15 cellular contexts compared by ENCODE assay signal in the genomic region with DNA sequence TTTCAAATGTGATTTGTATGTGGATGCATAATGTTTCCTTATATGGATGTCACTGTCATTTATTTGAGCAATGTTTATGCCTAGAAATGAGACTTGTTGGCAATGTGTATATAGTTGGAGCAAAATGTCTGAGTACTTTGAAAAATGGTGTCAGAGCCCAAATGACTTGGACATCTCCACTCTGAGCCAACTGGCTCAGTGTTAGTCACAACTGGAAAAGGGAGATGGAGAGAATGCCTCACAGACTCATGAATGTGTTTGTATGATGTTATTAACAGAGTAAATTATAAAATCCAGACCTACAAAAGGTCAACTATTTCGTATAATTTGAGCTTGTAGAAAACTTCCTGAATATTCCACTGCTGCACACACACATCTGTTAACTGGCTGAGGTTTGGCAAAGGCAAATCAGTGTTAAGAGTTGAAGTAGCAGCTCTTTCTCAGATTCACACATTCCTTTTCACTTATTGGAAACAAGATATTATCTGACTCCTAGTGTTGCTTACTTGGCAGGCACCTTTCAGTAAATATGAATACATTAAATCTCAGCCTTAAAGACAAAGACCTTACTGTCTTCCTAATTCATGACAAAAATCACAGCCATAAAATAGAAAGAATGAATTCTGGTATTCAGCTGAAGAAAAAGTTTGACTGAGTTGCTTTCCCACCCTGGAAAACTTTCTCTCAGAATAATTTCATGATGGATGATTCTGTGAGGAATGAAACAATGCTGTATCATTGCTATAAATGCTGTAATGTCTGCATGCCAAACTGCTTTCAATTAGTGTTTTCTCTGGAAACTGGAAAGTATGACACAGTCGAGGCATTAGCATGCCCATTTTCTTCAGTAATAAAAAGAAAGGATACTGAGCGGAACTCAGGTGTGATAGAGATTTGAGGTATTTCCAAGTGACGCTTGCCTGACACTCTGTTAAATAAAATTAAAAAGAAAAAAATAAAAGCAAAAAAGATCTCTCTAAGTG. TPM values are rescaled to one million over a fixed set of nuclear protein-coding genes. Genes with fewer than 3 reads are reported as not detected.
DNase-seq lines count a peak whose midpoint lies in the region; ATAC-seq and TF ChIP-seq lines count a peak whose summit lies in the region.
"Had no signal": no experiment of that assay in that cellular context is flagged by ENCODE, and none has a peak within 500 bp of the region (broad histone marks: within the 10 kb centered on the region; RNA-seq: fewer than 3 reads in every experiment).

No MANE protein-coding gene starts in this region.

- ATAC-seq in natural killer cell treated with Interleukin-12 subunit alpha and Interleukin-12 subunit beta and Interleukin-15 and Interleukin-18, amount 100 ng/mL, for 72 hours = peak in 1 of 2 donors; percentile 53
- no peak for ATAC-seq in natural killer cell
- no peak for ATAC-seq in HG03135 (IDR thresholded peaks at IDR 0.05; ENCODE audit: unreplicated experiment)
- no peak for ATAC-seq in HG03108 (IDR thresholded peaks at IDR 0.05; ENCODE audit: unreplicated experiment)

- peaks cover 6% of the 10 kb centered on the region for H3K36me3 Mint-ChIP-seq in natural killer cell treated with Interleukin-12 subunit alpha and Interleukin-12 subunit beta and Interleukin-15 and Interleukin-18, amount 100 ng/mL, for 72 hours
- H3K36me3 Mint-ChIP-seq in natural killer cell = no peaks in the 10 kb centered on the region
- H3K36me3 Mint-ChIP-seq in activated CD4-positive, alpha-beta memory T cell treated with anti-CD3 and anti-CD28 coated beads for 36 hours = no peaks in the 10 kb centered on the region

- H3K27ac Mint-ChIP-seq in natural killer cell treated with Interleukin-12 subunit alpha and Interleukin-12 subunit beta and Interleukin-15 and Interleukin-18, amount 100 ng/mL, for 72 hours = peak overlapping the region; percentile 73 to 93
- no peak overlapping the region for H3K27ac Mint-ChIP-seq in natural killer cell
- peak overlapping the region; percentile 82 for H3K27ac Mint-ChIP-seq in activated CD4-positive, alpha-beta memory T cell treated with anti-CD3 and anti-CD28 coated beads for 36 hours

- peaks cover 0 to 15% (median 5%) of the 10 kb centered on the region in 5 donors for H3K4me1 ChIP-seq in subcutaneous abdominal adipose tissue (ENCODE audit: control insufficient read depth in 5 of 5, insufficient read depth in 5 of 5, low read length in 5 of 5)
- H3K4me1 ChIP-seq: sigmoid colon had no signal

- H3K9ac ChIP-seq in subcutaneous abdominal adipose tissue (ENCODE audit: low read length in 5 of 5) = no peak overlapping the region

- H3K4me1 Mint-ChIP-seq in natural killer cell treated with Interleukin-12 subunit alpha and Interleukin-12 subunit beta and Interleukin-15 and Interleukin-18, amount 100 ng/mL, for 72 hours (ENCODE audit: low read depth in 2 of 2) = peaks cover 26 to 30% of the 10 kb centered on the region in 2 donors
- H3K4me1 Mint-ChIP-seq in natural killer cell = peaks cover 20 to 25% of the 10 kb centered on the region in 2 donors
- peaks cover 35% of the 10 kb centered on the region for H3K4me1 Mint-ChIP-seq in activated CD4-positive, alpha-beta memory T cell treated with anti-CD3 and anti-CD28 coated beads for 36 hours (ENCODE audit: low read depth)

- no peak for TF ChIP-seq CTCF in natural killer cell (IDR thresholded peaks at IDR 0.05)

- CTCF ChIA-PET in activated CD4-positive, alpha-beta memory T cell treated with anti-CD3 and anti-CD28 coated beads for 36 hours (lab: Charles Lee) = interaction anchor here (0.6 to 1.2 kb wide), 5 partner anchors 9 to 274 kb away, joined by 3 to 5 read pairs (median 3); no protein-coding TSS in a partner anchor

- H3K27me3 Mint-ChIP-seq in natural killer cell treated with Interleukin-12 subunit alpha and Interleukin-12 subunit beta and Interleukin-15 and Interleukin-18, amount 100 ng/mL, for 72 hours = no peaks in the 10 kb centered on the region
- no peaks in the 10 kb centered on the region for H3K27me3 Mint-ChIP-seq in natural killer cell (ENCODE audit: low read depth in 2 of 2)
- no peaks in the 10 kb centered on the region for H3K27me3 Mint-ChIP-seq in activated CD4-positive, alpha-beta memory T cell treated with anti-CD3 and anti-CD28 coated beads for 36 hours

- DNase-seq in natural killer cell treated with Interleukin-12 subunit alpha and Interleukin-12 subunit beta and Interleukin-15 and Interleukin-18, amount 100 ng/mL, for 72 hours (ENCODE audit: low spot score) = no peak
- DNase-seq in natural killer cell (no peak), epithelial cell of prostate (ENCODE audit: low read depth, low spot score) (no peak), NOMO-1 treated with DMSO at 0.1 percent for 48 hours (lab: John Stamatoyannopoulos, UW; ENCODE audit: unreplicated experiment) (no peak)
- DNase-seq in activated CD4-positive, alpha-beta memory T cell treated with anti-CD3 and anti-CD28 coated beads for 36 hours = peak; percentile 28
- DNase-seq: GDM1; heart left ventricle; midbrain; sigmoid colon; stimulated activated CD4-positive, alpha-beta T cell treated with anti-CD3 and anti-CD28 coated beads, Interleukin-2, amount 100 ng/mL, for 24 hours had no signal

- intact Hi-C loops in natural killer cell (cut with micrococcal nuclease) = no loop called here
- intact Hi-C loops in activated CD4-positive, alpha-beta memory T cell treated with anti-CD3 and anti-CD28 coated beads for 36 hours (cut with micrococcal nuclease) = loop anchor here (10.0 kb wide), 1 partner anchor 1045 kb away; no protein-coding TSS in a partner anchor

- H3K27ac ChIP-seq in epithelial cell of prostate (peak overlapping the region; percentile 52), subcutaneous abdominal adipose tissue (ENCODE audit: low read depth, low read length) (peak overlapping the region; percentile 52)
- H3K27ac ChIP-seq: sigmoid colon had no signal

- H3K36me3 ChIP-seq in subcutaneous abdominal adipose tissue (ENCODE audit: control insufficient read depth in 5 of 5, insufficient read depth in 5 of 5, low read length in 5 of 5) = no peaks in the 10 kb centered on the region
- H3K36me3 ChIP-seq: heart left ventricle, sigmoid colon had no signal

- H3K9me3 Mint-ChIP-seq in natural killer cell treated with Interleukin-12 subunit alpha and Interleukin-12 subunit beta and Interleukin-15 and Interleukin-18, amount 100 ng/mL, for 72 hours = no peaks in the 10 kb centered on the region
- H3K9me3 Mint-ChIP-seq in natural killer cell = no peaks in the 10 kb centered on the region
- no peaks in the 10 kb centered on the region for H3K9me3 Mint-ChIP-seq in activated CD4-positive, alpha-beta memory T cell treated with anti-CD3 and anti-CD28 coated beads for 36 hours

- H3K9me3 ChIP-seq in subcutaneous abdominal adipose tissue (ENCODE audit: control insufficient read depth in 5 of 5, low read length in 5 of 5) = no peaks in the 10 kb centered on the region
- H3K9me3 ChIP-seq: heart left ventricle, sigmoid colon had no signal

- H3K4me3 ChIP-seq in subcutaneous abdominal adipose tissue (ENCODE audit: low read depth in 1 of 5, low read length in 5 of 5) = no peak overlapping the region
- H3K4me3 ChIP-seq: heart left ventricle, sigmoid colon had no signal

- no peaks in the 10 kb centered on the region for H3K27me3 ChIP-seq in subcutaneous abdominal adipose tissue (ENCODE audit: control insufficient read depth in 5 of 5, insufficient read depth in 4 of 5, low read length in 5 of 5)
- H3K27me3 ChIP-seq: heart left ventricle, sigmoid colon had no signal

- peak overlapping the region; percentile 58 for H3K4me3 Mint-ChIP-seq in natural killer cell treated with Interleukin-12 subunit alpha and Interleukin-12 subunit beta and Interleukin-15 and Interleukin-18, amount 100 ng/mL, for 72 hours
- no peak overlapping the region for H3K4me3 Mint-ChIP-seq in natural killer cell
- H3K4me3 Mint-ChIP-seq in activated CD4-positive, alpha-beta memory T cell treated with anti-CD3 and anti-CD28 coated beads for 36 hours = no peak overlapping the region

- POLR2A ChIA-PET in activated CD4-positive, alpha-beta memory T cell treated with anti-CD3 and anti-CD28 coated beads for 36 hours (lab: Charles Lee) = interaction anchor here (1.3 to 1.5 kb wide), 3 partner anchors 9 to 12 kb away, joined by 4 to 10 read pairs (median 8); no protein-coding TSS in a partner anchor

RNA-seq across cellular contexts. Expression of a gene that starts 27.0 kb away (rescaled TPM):
- total RNA-seq in natural killer cell treated with Interleukin-12 subunit alpha and Interleukin-12 subunit beta and Interleukin-15 and Interleukin-18, amount 100 ng/mL, for 72 hours = not detected
- not detected for total RNA-seq in natural killer cell
- total RNA-seq in activated CD4-positive, alpha-beta memory T cell treated with anti-CD3 and anti-CD28 coated beads for 36 hours = not detected
- total RNA-seq: H1, HT1080 had no signal

Comparison
In these comparisons a context has a peak if more than half of its experiments do, and no peak if none do; other contexts are left out.
1. H3K27ac Mint-ChIP-seq: peak in natural killer cell treated with Interleukin-12 subunit alpha and Interleukin-12 subunit beta and Interleukin-15 and Interleukin-18, amount 100 ng/mL, for 72 hours (2 of 2) and activated CD4-positive, alpha-beta memory T cell treated with anti-CD3 and anti-CD28 coated beads for 36 hours (single experiment); none in natural killer cell (0 of 2).